Comparison of ENCODE assay signal across 1 cellular context in genomic region chr15:101438482-101439284, GRCh38.
TF ChIP-seq lines count a peak whose summit lies in the region.

No MANE protein-coding gene starts in this region.

TF ChIP-seq in HepG2, 621 proteins besides CTCF, POLR2A, EP300 and RAD21 (continued from another document):
- peak; percentile 19; the same call in 1 of the 2 replicates for TF ChIP-seq BCL3 (CRISPR knock-in tag; IDR thresholded peaks at IDR 0.05)
- peak; percentile 10; the same call in 1 of the 2 replicates for TF ChIP-seq TARDBP (CRISPR knock-in tag; IDR thresholded peaks at IDR 0.05)
- TF ChIP-seq ZC3H4 (CRISPR knock-in tag; IDR thresholded peaks at IDR 0.05; ENCODE audit: borderline replicate concordance): peak; percentile 93; the same call in 1 of the 2 replicates
- TF ChIP-seq NR2C2 (CRISPR knock-in tag; IDR thresholded peaks at IDR 0.05; ENCODE audit: borderline replicate concordance): peak; percentile 89
- peak; percentile 88; the same call in 1 of the 2 replicates for TF ChIP-seq HMG20A (CRISPR knock-in tag; IDR thresholded peaks at IDR 0.05; ENCODE audit: borderline replicate concordance)
- 0 out of 2 replicates have a peak, but pooled peaks have one; percentile 47 for TF ChIP-seq SNAPC2 (CRISPR knock-in tag; IDR thresholded peaks at IDR 0.05)
- no peak for TF ChIP-seq SP140L (CRISPR knock-in tag; IDR thresholded peaks at IDR 0.05; ENCODE audit: borderline replicate concordance)
- no peak for TF ChIP-seq ZNF17 (CRISPR knock-in tag; IDR thresholded peaks at IDR 0.05)
- no peak for TF ChIP-seq ADNP (CRISPR knock-in tag; IDR thresholded peaks at IDR 0.05)
- no peak; the same call in 1 of the 2 replicates for TF ChIP-seq NFIC (IDR thresholded peaks at IDR 0.05; ENCODE audit: low read length)
- peak; percentile 53; the same call in 1 of the 2 replicates for TF ChIP-seq ELF3 (CRISPR knock-in tag; IDR thresholded peaks at IDR 0.05)
- peak; percentile 25; the same call in 1 of the 2 replicates for TF ChIP-seq IKZF5 (CRISPR knock-in tag; IDR thresholded peaks at IDR 0.05)
- TF ChIP-seq NCOA1 (CRISPR knock-in tag; IDR thresholded peaks at IDR 0.05): peak; percentile 46; the same call in 1 of the 2 replicates
- TF ChIP-seq SRF (IDR thresholded peaks at IDR 0.05; ENCODE audit: low read depth, low read length): 0 out of 2 replicates have a peak, but pooled peaks have one; percentile 14
- TF ChIP-seq ZNF430 (CRISPR knock-in tag; IDR thresholded peaks at IDR 0.05): no peak
- TF ChIP-seq ZNF780A (CRISPR knock-in tag; IDR thresholded peaks at IDR 0.05): no peak
- TF ChIP-seq ARID4A (CRISPR knock-in tag; IDR thresholded peaks at IDR 0.05; ENCODE audit: borderline replicate concordance): peak; percentile 40; the same call in 1 of the 2 replicates
- TF ChIP-seq MYC (CRISPR knock-in tag; IDR thresholded peaks at IDR 0.05; ENCODE audit: borderline replicate concordance): peak; percentile 47; the same call in 1 of the 2 replicates
- peak; percentile 83 for TF ChIP-seq PAXIP1 (CRISPR knock-in tag; conservative IDR thresholded peaks at IDR 0.05)
- peak; percentile 86 to 93 for TF ChIP-seq NR2F1 (CRISPR knock-in tag; IDR thresholded peaks at IDR 0.05)
- no peak for TF ChIP-seq ZEB1 (IDR thresholded peaks at IDR 0.05; ENCODE audit: insufficient replicate concordance, low read depth)
- TF ChIP-seq ARNT2 (CRISPR knock-in tag; IDR thresholded peaks at IDR 0.05; ENCODE audit: low read depth): peak; percentile 50; the same call in 1 of the 2 replicates
- TF ChIP-seq ZNF687 (CRISPR knock-in tag; IDR thresholded peaks at IDR 0.05): peak; percentile 93
- no peak; the same call in 1 of the 2 replicates for TF ChIP-seq JUNB (CRISPR knock-in tag; IDR thresholded peaks at IDR 0.05; ENCODE audit: borderline replicate concordance)
